Comparison of ENCODE assay signal across 31 cellular contexts in genomic region chr7:148299335-148299734, GRCh38.
DNase-seq lines count a peak whose midpoint lies in the region; ATAC-seq and TF ChIP-seq lines count a peak whose summit lies in the region.
"Had no signal": no experiment of that assay in that cellular context is flagged by ENCODE, and none has a peak within 500 bp of the region (broad histone marks: within the 10 kb centered on the region; RNA-seq: fewer than 3 reads in every experiment).

No MANE protein-coding gene starts in this region.

- TF ChIP-seq POLR2A in adrenal gland (IDR thresholded peaks at IDR 0.05), result no peak

- WGBS in adrenal gland, 4 donors, result 55 to 62% (median 56%) methylated on average over 8 of the region's 8 CpGs
- 59% methylated on average over 8 of the region's 8 CpGs for whole genome bisulfite sequencing in right cardiac atrium

- no peaks in the 10 kb centered on the region for H3K36me3 ChIP-seq in adrenal gland (replicated peaks in 1 of 2)
- H3K36me3 ChIP-seq: breast epithelium, esophagus squamous epithelium, heart left ventricle, neural progenitor cell, stomach, vagina had no signal

- in situ Hi-C loops in Caki2 (cut with HindIII; ENCODE audit: low pct_unique_long_range_greater_than_20kb, low sequenced_read_pairs), result no loop called here

- H3K4me1 ChIP-seq in adrenal gland (replicated peaks in 1 of 2) (peaks cover 8 to 15% of the 10 kb centered on the region in 2 donors), right cardiac atrium (ENCODE audit: control insufficient read depth, insufficient read depth, low read length) (no peaks in the 10 kb centered on the region)
- H3K4me1 ChIP-seq: breast epithelium had no signal

- intact Hi-C loops in adrenal gland (cut with DNase I) (no loop called here), right cardiac atrium (cut with DNase I) (no loop called here)

- TF ChIP-seq CTCF in adrenal gland (IDR thresholded peaks at IDR 0.05), result no peak

- no peak for ATAC-seq in right cardiac atrium
- ATAC-seq: activated CD8-positive, alpha-beta T cell treated with anti-CD3 and anti-CD28 coated beads for 36 hours; foreskin keratinocyte; heart left ventricle; left cardiac atrium; Panc1; sciatic nerve had no signal

- peak; percentile 53 for DNase-seq in Caki2 (ENCODE audit: low read depth)
- peak; percentile 11 for DNase-seq in LoVo (ENCODE audit: low spot score)
- peak; percentile 11 for DNase-seq in iPS-NIHi11 (ENCODE audit: low spot score)
- peak; percentile 84 for DNase-seq in mucosa of gallbladder (ENCODE audit: low spot score)
- no peak for DNase-seq in SKM-1 treated with dmso at 0.1 percent for 144 hours (lab: John Stamatoyannopoulos, UW; ENCODE audit: unreplicated experiment)
- no peak for DNase-seq in amniotic stem cell (lab: John Stamatoyannopoulos, UW)
- no peak for DNase-seq in adrenal gland
- DNase-seq in right cardiac atrium, result no peak
- DNase-seq: activated CD8-positive, alpha-beta memory T cell treated with anti-CD3 and anti-CD28 coated beads, Interleukin-2, amount 50 U/mL, for 48 hours; activated CD8-positive, alpha-beta T cell treated with anti-CD3 and anti-CD28 coated beads for 36 hours; activated naive CD4-positive, alpha-beta T cell treated with anti-CD3 and anti-CD28 coated beads, Interleukin-2, amount 10 ng/mL, durations not matched to agents 7 days and 5 days; CD4-positive, CD25-positive, alpha-beta regulatory T cell; DMS 273 treated with DMSO at 0.1 percent for 48 hours; dorsolateral prefrontal cortex; esophagus squamous epithelium; foreskin keratinocyte; heart left ventricle; IMR-90; left cardiac atrium; NCI-H1092 treated with DMSO at 0.1 percent for 48 hours; NCI-H1930; NCI-H69; Right ventricle myocardium superior; stimulated activated CD4-positive, alpha-beta T cell treated with anti-CD3 and anti-CD28 coated beads, Interleukin-12 subunit alpha, Interleukin-12 subunit beta, amount 100 ng/mL, for 4 hours; stimulated activated CD4-positive, alpha-beta T cell treated with anti-CD3 and anti-CD28 coated beads, Interleukin-2, amount 100 ng/mL, for 48 hours; stomach had no signal

- H3K27ac ChIP-seq in adrenal gland, result no peak overlapping the region
- H3K27ac ChIP-seq in right cardiac atrium (ENCODE audit: low read length), result no peak overlapping the region
- H3K27ac ChIP-seq: breast epithelium, dorsolateral prefrontal cortex, esophagus squamous epithelium, foreskin keratinocyte, heart left ventricle, neural progenitor cell, stomach, vagina had no signal

- no peak overlapping the region for H3K4me3 ChIP-seq in adrenal gland
- no peak overlapping the region for H3K4me3 ChIP-seq in right cardiac atrium (ENCODE audit: low read length)
- H3K4me3 ChIP-seq: breast epithelium, dorsolateral prefrontal cortex, esophagus squamous epithelium, heart left ventricle, neural progenitor cell, stomach, vagina had no signal

- no peaks in the 10 kb centered on the region for H3K9me3 ChIP-seq in adrenal gland (replicated peaks in 1 of 3)
- H3K9me3 ChIP-seq in right cardiac atrium (ENCODE audit: control insufficient read depth, low read length), result no peaks in the 10 kb centered on the region
- H3K9me3 ChIP-seq: breast epithelium, esophagus squamous epithelium, heart left ventricle, stomach, vagina had no signal

- H3K27me3 ChIP-seq in adrenal gland (no peaks in the 10 kb centered on the region), right cardiac atrium (ENCODE audit: control insufficient read depth, insufficient read depth) (no peaks in the 10 kb centered on the region)
- H3K27me3 ChIP-seq: breast epithelium, dorsolateral prefrontal cortex, esophagus squamous epithelium, heart left ventricle, neural progenitor cell, stomach, vagina had no signal

Comparison
In these comparisons a context has a peak if more than half of its experiments do, and no peak if none do; other contexts are left out.
1. DNase-seq: peak in Caki2 (single experiment), LoVo (single experiment), iPS-NIHi11 (single experiment) and mucosa of gallbladder (single experiment); none in SKM-1 treated with dmso at 0.1 percent for 144 hours (single experiment), amniotic stem cell (single experiment), adrenal gland (0 of 7) and right cardiac atrium (0 of 3).